26 cellular contexts compared by ENCODE assay signal in genomic region chr20:43554369-43554768, GRCh38. TPM values are rescaled to one million over a fixed set of nuclear protein-coding genes. Genes with fewer than 3 reads are reported as not detected.
"Had no signal": no experiment of that assay in that cellular context is flagged by ENCODE, and none has a peak within 500 bp of the region (broad histone marks: within the 10 kb centered on the region; RNA-seq: fewer than 3 reads in every experiment).

No MANE protein-coding gene starts in this region.

- H3K4me1 ChIP-seq: breast epithelium, SJCRH30 had no signal

- H3K27ac ChIP-seq: adrenal gland, body of pancreas, breast epithelium, SJCRH30, SK-N-MC had no signal

- H3K36me3 ChIP-seq: adrenal gland, breast epithelium, MG63, SJCRH30 had no signal

- H3K27me3 ChIP-seq: adrenal gland, body of pancreas, breast epithelium, MG63, SJCRH30 had no signal

- H3K4me3 ChIP-seq: adrenal gland, body of pancreas, breast epithelium, MG63, SJCRH30, SK-N-MC had no signal

- DNase-seq: activated CD4-positive, alpha-beta T cell treated with anti-CD3 and anti-CD28 coated beads, Interleukin-2, amount 10 ng/mL, durations not matched to agents 24 days and 14 days; activated CD4-positive, alpha-beta T cell treated with anti-CD3 and anti-CD28 coated beads, Interleukin-2, amount 50 U/mL, for 4 hours; activated CD8-positive, alpha-beta T cell treated with anti-CD3 and anti-CD28 coated beads for 36 hours; activated gamma-delta T cell treated with Interleukin-2 at 50 U/mL for 16 hours; activated naive CD4-positive, alpha-beta T cell treated with anti-CD3 and anti-CD28 coated beads for 36 hours; activated T-cell treated with anti-CD3 and anti-CD28 coated beads for 4 hours; activated T-cell treated with anti-CD3 and anti-CD28 coated beads, Interleukin-2, amount 50 U/mL, for 4 hours; adrenal gland; body of pancreas; Kasumi-1; KBM-7; MG63; NCI-H1105; NCI-H1417 treated with DMSO at 0.1 percent for 48 hours; NCI-H187 treated with DMSO at 0.1 percent for 48 hours; NCI-H2081; NCI-H345; NCI-H524 treated with DMSO at 0.1 percent for 48 hours; NK-92 treated with Interleukin-12 subunit alpha and Interleukin-12 subunit beta, amount 100 ng/mL, for 24 hours; SHP77; SJCRH30 had no signal

- H3K9me3 ChIP-seq: adrenal gland, body of pancreas, breast epithelium, MG63, SJCRH30 had no signal

RNA-seq across cellular contexts. Expression of gene SGK2, which starts 4.5 kb away (rescaled TPM):
- total RNA-seq: activated T-helper 1 cell treated with anti-CD3 and anti-CD28 coated beads, Interleukin-12 subunit alpha, Interleukin-12 subunit beta, Interleukin-2, Interleukin-4 antibody, amounts not matched to agents 30 ng/mL and 10 ng/mL and 1 ng/mL, durations not matched to agents 14 hours and 24 hours and 36 hours; RPMI7951; T-helper 1 cell treated with Interleukin-12 subunit alpha and Interleukin-12 subunit beta and Interleukin-4 antibody, amounts not matched to agents 30 ng/mL and 1 ng/mL, for 36 hours had no signal
